Comparison of ENCODE assay signal across 7 cellular contexts in genomic region chr17:7383742-7384488, GRCh38. TPM values are rescaled to one million over a fixed set of nuclear protein-coding genes. Genes with fewer than 3 reads are reported as not detected.
DNase-seq lines count a peak whose midpoint lies in the region; ATAC-seq and TF ChIP-seq lines count a peak whose summit lies in the region.
"Had no signal": no experiment of that assay in that cellular context is flagged by ENCODE, and none has a peak within 500 bp of the region (broad histone marks: within the 10 kb centered on the region; RNA-seq: fewer than 3 reads in every experiment).

No MANE protein-coding gene starts in this region.

- intact Hi-C loops in A673 (cut with micrococcal nuclease; ENCODE audit: unreplicated experiment), result no loop called here
- intact Hi-C loops in left ventricle myocardium superior (cut with micrococcal nuclease), result no loop called here

- no peaks in the 10 kb centered on the region for H3K36me3 ChIP-seq in A673 (ENCODE audit: insufficient read depth, low read length, poor library complexity, severe bottlenecking)

- CTCF ChIA-PET in A673 (lab: Charles Lee), result no interaction called here

- H3K27me3 ChIP-seq in A673 (replicated peaks; ENCODE audit: insufficient read depth, low read depth, low read length, poor library complexity), result no peaks in the 10 kb centered on the region

- H3K4me1 ChIP-seq in A673 (ENCODE audit: insufficient read depth, low read length, poor library complexity, severe bottlenecking), result no peaks in the 10 kb centered on the region

- ATAC-seq in HG02678 (IDR thresholded peaks at IDR 0.05; ENCODE audit: unreplicated experiment) (peak; percentile 73), left ventricle myocardium superior (peak; percentile 57), GM21367 (IDR thresholded peaks at IDR 0.05; ENCODE audit: unreplicated experiment) (no peak)

- no TSS peak for BruUV-seq in A673 (replicated peaks; lab: Mats Ljungman, UMichigan)

- peak overlapping the region; percentile 44 for H3K4me3 ChIP-seq in A673 (ENCODE audit: low read depth, low read length, poor library complexity, severe bottlenecking)

- TF ChIP-seq CTCF in A673 (conservative IDR thresholded peaks at IDR 0.05; ENCODE audit: low read depth, low read length), result no peak

- H3K9me3 ChIP-seq in A673 (ENCODE audit: low read depth, low read length, poor library complexity, severe bottlenecking), result no peaks in the 10 kb centered on the region

- no peak overlapping the region for H3K27ac ChIP-seq in A673 (ENCODE audit: low read depth, low read length, poor library complexity, severe bottlenecking)
- H3K27ac ChIP-seq: C4-2B had no signal

- POLR2A ChIA-PET in A673 (lab: Charles Lee; ENCODE audit: low non-redundant PET), result no interaction called here

- DNase-seq in A673 (ENCODE audit: low spot score) (peak; percentile 74), left ventricle myocardium superior (peak; percentile 68)
- peak; percentile 44 to 62 for DNase-seq in activated CD8-positive, alpha-beta memory T cell treated with anti-CD3 and anti-CD28 coated beads for 1 hour (ENCODE audit: extremely low read depth in 1 of 2, low read depth in 1 of 2)
- DNase-seq in stimulated activated CD8-positive, alpha-beta memory T cell treated with anti-CD3 and anti-CD28 coated beads, Interleukin-12 subunit alpha, Interleukin-12 subunit beta, amount 100 ng/mL, for 24 hours (ENCODE audit: extremely low read depth), result peak; percentile 42

RNA-seq across cellular contexts. Expression of gene TNK1, which starts 3.0 kb away (rescaled TPM):
- total RNA-seq in A673 (2021), result 0.90 and 1.1 TPM in 2 replicates
- total RNA-seq in left ventricle myocardium superior, result 2.2 TPM

RNA-seq across cellular contexts. Expression of gene PLSCR3, which starts 10.4 kb away (rescaled TPM):
- total RNA-seq in A673 (2021), result 15.2 and 29.3 TPM in 2 replicates
- 16.1 TPM for total RNA-seq in left ventricle myocardium superior

RNA-seq across cellular contexts. Expression of gene TMEM256, which starts 20.0 kb away (rescaled TPM):
- total RNA-seq in A673 (2021), result 57.6 and 91.6 TPM in 2 replicates
- 53.5 TPM for total RNA-seq in left ventricle myocardium superior

RNA-seq across cellular contexts. Expression of gene NLGN2, which starts 23.7 kb away (rescaled TPM):
- total RNA-seq in A673 (2021) (36.9 and 60.5 TPM in 2 replicates), left ventricle myocardium superior (6.5 TPM)

RNA-seq across cellular contexts. Expression of gene TMEM95, which starts 29.0 kb away (rescaled TPM):
- not detected in 2 replicates for total RNA-seq in A673 (2021)
- not detected for total RNA-seq in left ventricle myocardium superior
